In the genomic region with DNA sequence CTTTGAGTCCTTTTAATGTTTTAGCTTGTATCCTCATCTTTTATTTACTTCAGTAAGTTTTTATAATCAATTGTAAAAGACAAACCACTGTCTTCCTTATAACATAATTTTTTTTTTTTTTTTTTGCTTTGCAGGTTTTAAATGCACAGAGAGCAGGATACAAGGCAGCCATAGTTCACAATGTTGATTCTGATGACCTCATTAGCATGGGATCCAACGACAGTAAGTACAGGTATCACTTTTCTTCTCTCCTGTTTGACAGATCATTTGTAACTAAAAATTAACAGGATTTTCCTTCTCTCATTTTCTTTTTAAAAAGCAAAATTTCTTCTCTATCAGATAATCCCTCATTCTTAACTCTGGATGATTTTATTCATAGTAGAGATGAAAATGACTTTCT, we compare ENCODE assay signal across 1 cellular context.
TF ChIP-seq lines count a peak whose summit lies in the region.

No MANE protein-coding gene starts in this region.

TF ChIP-seq in HepG2, 621 proteins besides CTCF, POLR2A, EP300 and RAD21 (continued from another document):
- TF ChIP-seq, protein P1, sequence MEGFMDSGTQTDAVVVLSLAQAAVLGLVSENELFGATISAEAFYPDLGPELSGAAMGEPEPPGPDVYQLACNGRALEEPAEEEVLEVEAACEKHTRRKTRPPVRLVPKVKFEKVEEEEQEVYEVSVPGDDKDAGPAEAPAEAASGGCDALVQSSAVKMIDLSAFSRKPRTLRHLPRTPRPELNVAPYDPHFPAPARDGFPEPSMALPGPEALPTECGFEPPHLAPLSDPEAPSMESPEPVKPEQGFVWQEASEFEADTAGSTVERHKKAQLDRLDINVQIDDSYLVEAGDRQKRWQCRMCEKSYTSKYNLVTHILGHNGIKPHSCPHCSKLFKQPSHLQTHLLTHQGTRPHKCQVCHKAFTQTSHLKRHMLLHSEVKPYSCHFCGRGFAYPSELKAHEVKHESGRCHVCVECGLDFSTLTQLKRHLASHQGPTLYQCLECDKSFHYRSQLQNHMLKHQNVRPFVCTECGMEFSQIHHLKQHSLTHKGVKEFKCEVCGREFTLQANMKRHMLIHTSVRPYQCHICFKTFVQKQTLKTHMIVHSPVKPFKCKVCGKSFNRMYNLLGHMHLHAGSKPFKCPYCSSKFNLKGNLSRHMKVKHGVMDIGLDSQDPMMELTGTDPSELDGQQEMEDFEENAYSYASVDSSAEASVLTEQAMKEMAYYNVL (CRISPR knock-in tag; IDR thresholded peaks at IDR 0.05; ENCODE audit: borderline replicate concordance): no peak
- TF ChIP-seq, protein P2, sequence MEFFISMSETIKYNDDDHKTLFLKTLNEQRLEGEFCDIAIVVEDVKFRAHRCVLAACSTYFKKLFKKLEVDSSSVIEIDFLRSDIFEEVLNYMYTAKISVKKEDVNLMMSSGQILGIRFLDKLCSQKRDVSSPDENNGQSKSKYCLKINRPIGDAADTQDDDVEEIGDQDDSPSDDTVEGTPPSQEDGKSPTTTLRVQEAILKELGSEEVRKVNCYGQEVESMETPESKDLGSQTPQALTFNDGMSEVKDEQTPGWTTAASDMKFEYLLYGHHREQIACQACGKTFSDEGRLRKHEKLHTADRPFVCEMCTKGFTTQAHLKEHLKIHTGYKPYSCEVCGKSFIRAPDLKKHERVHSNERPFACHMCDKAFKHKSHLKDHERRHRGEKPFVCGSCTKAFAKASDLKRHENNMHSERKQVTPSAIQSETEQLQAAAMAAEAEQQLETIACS (CRISPR knock-in tag; IDR thresholded peaks at IDR 0.05): no peak
- no peak for TF ChIP-seq HMG20B (CRISPR knock-in tag; conservative IDR thresholded peaks at IDR 0.05)
